ENCODE assay signal across 1 cellular context in the genomic region with DNA sequence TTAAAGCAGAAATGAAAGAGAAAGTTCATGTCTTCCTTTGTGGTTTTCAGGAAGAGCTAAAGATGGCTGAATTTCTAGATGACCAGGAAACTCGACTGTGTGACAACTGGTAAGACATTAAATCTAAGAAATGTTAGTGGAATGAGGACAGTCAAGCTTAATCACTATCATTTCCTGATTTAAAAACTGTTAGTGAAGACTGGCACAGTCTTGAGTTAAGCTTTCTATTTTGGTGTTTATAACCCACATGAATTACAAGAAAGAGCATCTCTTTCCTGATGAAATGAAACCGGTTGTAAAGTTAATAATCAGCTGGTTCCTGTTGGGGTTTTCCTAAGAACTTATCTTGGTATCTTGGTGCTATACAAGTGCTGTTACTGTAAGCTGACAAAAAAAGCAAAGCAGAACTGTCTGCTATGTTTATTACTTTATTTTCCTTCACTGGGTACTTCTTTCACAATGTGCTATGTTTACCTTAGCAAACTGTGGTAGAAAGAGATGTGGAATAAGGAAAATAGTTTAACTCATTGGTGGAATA.
TF ChIP-seq lines count a peak whose summit lies in the region.

No MANE protein-coding gene starts in this region.

TF ChIP-seq in GM12878, 131 proteins besides CTCF, POLR2A, EP300 and RAD21 (continued from another document and continues in another):
- TF ChIP-seq, protein P1, sequence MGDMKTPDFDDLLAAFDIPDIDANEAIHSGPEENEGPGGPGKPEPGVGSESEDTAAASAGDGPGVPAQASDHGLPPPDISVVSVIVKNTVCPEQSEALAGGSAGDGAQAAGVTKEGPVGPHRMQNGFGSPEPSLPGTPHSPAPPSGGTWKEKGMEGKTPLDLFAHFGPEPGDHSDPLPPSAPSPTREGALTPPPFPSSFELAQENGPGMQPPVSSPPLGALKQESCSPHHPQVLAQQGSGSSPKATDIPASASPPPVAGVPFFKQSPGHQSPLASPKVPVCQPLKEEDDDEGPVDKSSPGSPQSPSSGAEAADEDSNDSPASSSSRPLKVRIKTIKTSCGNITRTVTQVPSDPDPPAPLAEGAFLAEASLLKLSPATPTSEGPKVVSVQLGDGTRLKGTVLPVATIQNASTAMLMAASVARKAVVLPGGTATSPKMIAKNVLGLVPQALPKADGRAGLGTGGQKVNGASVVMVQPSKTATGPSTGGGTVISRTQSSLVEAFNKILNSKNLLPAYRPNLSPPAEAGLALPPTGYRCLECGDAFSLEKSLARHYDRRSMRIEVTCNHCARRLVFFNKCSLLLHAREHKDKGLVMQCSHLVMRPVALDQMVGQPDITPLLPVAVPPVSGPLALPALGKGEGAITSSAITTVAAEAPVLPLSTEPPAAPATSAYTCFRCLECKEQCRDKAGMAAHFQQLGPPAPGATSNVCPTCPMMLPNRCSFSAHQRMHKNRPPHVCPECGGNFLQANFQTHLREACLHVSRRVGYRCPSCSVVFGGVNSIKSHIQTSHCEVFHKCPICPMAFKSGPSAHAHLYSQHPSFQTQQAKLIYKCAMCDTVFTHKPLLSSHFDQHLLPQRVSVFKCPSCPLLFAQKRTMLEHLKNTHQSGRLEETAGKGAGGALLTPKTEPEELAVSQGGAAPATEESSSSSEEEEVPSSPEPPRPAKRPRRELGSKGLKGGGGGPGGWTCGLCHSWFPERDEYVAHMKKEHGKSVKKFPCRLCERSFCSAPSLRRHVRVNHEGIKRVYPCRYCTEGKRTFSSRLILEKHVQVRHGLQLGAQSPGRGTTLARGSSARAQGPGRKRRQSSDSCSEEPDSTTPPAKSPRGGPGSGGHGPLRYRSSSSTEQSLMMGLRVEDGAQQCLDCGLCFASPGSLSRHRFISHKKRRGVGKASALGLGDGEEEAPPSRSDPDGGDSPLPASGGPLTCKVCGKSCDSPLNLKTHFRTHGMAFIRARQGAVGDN (IDR thresholded peaks at IDR 0.05): no peak
- TF ChIP-seq, protein P2, sequence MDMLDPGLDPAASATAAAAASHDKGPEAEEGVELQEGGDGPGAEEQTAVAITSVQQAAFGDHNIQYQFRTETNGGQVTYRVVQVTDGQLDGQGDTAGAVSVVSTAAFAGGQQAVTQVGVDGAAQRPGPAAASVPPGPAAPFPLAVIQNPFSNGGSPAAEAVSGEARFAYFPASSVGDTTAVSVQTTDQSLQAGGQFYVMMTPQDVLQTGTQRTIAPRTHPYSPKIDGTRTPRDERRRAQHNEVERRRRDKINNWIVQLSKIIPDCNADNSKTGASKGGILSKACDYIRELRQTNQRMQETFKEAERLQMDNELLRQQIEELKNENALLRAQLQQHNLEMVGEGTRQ (IDR thresholded peaks at IDR 0.05; ENCODE audit: borderline replicate concordance, low read depth, low read length): no peak
- TF ChIP-seq NBN (IDR thresholded peaks at IDR 0.05) (0 out of 2 replicates have a peak, but pooled peaks have one; percentile 36), LARP7 (IDR thresholded peaks at IDR 0.05) (no peak), FOXK2 (IDR thresholded peaks at IDR 0.05) (no peak), YY1 (IDR thresholded peaks at IDR 0.05; ENCODE audit: low read depth, low read length) (peak; percentile 40; the same call in 1 of the 2 replicates), TBL1XR1 (IDR thresholded peaks at IDR 0.05; ENCODE audit: low read depth, low read length) (0 out of 2 replicates have a peak, but pooled peaks have one; percentile 51), NFIC (IDR thresholded peaks at IDR 0.05; ENCODE audit: low read depth, low read length) (peak; percentile 73), NR2F1 (conservative IDR thresholded peaks at IDR 0.05) (no peak), CBX5 (IDR thresholded peaks at IDR 0.05; ENCODE audit: low read depth) (no peak), SMARCA5 (IDR thresholded peaks at IDR 0.05) (0 out of 2 replicates have a peak, but pooled peaks have one; percentile 24), ETV6 (conservative IDR thresholded peaks at IDR 0.05 in 1 of 2, IDR thresholded peaks at IDR 0.05 in 1 of 2; ENCODE audit: borderline replicate concordance in 1 of 2, low read depth in 1 of 2) (peak in 1 of 2 experiments; percentile 79; a peak in 2 of 4 replicates), PML (IDR thresholded peaks at IDR 0.05; ENCODE audit: low read length) (0 out of 2 replicates have a peak, but pooled peaks have one; percentile 28), BRCA1 (IDR thresholded peaks at IDR 0.05; ENCODE audit: low read depth, low read length) (no peak), BCL11A (IDR thresholded peaks at IDR 0.05; ENCODE audit: low read depth, low read length) (no peak), TCF12 (IDR thresholded peaks at IDR 0.05; ENCODE audit: low read depth, low read length) (no peak), EED (IDR thresholded peaks at IDR 0.05; ENCODE audit: low read depth) (0 out of 2 replicates have a peak, but pooled peaks have one; percentile 30), POLR2AphosphoS5 (IDR thresholded peaks at IDR 0.05; ENCODE audit: low read length) (no peak), STAT3 (IDR thresholded peaks at IDR 0.05; ENCODE audit: low read depth, low read length) (peak; percentile 92; the same call in 1 of the 2 replicates), RUNX3 (IDR thresholded peaks at IDR 0.05; ENCODE audit: low read length) (peak; percentile 88), RAD51 (IDR thresholded peaks at IDR 0.05) (0 out of 2 replicates have a peak, but pooled peaks have one; percentile 15), ASH2L (IDR thresholded peaks at IDR 0.05; ENCODE audit: borderline replicate concordance, low read depth) (no peak), MEF2A (IDR thresholded peaks at IDR 0.05; ENCODE audit: insufficient read depth, low read depth, low read length) (0 out of 2 replicates have a peak, but pooled peaks have one; percentile 43), EZH2 (IDR thresholded peaks at IDR 0.05; ENCODE audit: borderline replicate concordance, control insufficient read depth, low read depth, low read length) (no peak), SUZ12 (IDR thresholded peaks at IDR 0.05; ENCODE audit: unreplicated experiment) (no peak), MXI1 (IDR thresholded peaks at IDR 0.05; ENCODE audit: low read depth, low read length) (peak; percentile 25; the same call in 1 of the 2 replicates), SREBF2 (IDR thresholded peaks at IDR 0.05; ENCODE audit: low read length) (no peak), SMAD5 (IDR thresholded peaks at IDR 0.05; ENCODE audit: low read depth) (no peak), ZNF384 (IDR thresholded peaks at IDR 0.05; ENCODE audit: borderline replicate concordance, low read depth, low read length) (no peak)
- TF ChIP-seq, protein P3, sequence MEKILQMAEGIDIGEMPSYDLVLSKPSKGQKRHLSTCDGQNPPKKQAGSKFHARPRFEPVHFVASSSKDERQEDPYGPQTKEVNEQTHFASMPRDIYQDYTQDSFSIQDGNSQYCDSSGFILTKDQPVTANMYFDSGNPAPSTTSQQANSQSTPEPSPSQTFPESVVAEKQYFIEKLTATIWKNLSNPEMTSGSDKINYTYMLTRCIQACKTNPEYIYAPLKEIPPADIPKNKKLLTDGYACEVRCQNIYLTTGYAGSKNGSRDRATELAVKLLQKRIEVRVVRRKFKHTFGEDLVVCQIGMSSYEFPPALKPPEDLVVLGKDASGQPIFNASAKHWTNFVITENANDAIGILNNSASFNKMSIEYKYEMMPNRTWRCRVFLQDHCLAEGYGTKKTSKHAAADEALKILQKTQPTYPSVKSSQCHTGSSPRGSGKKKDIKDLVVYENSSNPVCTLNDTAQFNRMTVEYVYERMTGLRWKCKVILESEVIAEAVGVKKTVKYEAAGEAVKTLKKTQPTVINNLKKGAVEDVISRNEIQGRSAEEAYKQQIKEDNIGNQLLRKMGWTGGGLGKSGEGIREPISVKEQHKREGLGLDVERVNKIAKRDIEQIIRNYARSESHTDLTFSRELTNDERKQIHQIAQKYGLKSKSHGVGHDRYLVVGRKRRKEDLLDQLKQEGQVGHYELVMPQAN (conservative IDR thresholded peaks at IDR 0.05): peak; percentile 64
- TF ChIP-seq, protein P4, sequence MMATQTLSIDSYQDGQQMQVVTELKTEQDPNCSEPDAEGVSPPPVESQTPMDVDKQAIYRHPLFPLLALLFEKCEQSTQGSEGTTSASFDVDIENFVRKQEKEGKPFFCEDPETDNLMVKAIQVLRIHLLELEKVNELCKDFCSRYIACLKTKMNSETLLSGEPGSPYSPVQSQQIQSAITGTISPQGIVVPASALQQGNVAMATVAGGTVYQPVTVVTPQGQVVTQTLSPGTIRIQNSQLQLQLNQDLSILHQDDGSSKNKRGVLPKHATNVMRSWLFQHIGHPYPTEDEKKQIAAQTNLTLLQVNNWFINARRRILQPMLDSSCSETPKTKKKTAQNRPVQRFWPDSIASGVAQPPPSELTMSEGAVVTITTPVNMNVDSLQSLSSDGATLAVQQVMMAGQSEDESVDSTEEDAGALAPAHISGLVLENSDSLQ (IDR thresholded peaks at IDR 0.05): peak; percentile 20; the same call in 1 of the 2 replicates
- TF ChIP-seq, protein P5, sequence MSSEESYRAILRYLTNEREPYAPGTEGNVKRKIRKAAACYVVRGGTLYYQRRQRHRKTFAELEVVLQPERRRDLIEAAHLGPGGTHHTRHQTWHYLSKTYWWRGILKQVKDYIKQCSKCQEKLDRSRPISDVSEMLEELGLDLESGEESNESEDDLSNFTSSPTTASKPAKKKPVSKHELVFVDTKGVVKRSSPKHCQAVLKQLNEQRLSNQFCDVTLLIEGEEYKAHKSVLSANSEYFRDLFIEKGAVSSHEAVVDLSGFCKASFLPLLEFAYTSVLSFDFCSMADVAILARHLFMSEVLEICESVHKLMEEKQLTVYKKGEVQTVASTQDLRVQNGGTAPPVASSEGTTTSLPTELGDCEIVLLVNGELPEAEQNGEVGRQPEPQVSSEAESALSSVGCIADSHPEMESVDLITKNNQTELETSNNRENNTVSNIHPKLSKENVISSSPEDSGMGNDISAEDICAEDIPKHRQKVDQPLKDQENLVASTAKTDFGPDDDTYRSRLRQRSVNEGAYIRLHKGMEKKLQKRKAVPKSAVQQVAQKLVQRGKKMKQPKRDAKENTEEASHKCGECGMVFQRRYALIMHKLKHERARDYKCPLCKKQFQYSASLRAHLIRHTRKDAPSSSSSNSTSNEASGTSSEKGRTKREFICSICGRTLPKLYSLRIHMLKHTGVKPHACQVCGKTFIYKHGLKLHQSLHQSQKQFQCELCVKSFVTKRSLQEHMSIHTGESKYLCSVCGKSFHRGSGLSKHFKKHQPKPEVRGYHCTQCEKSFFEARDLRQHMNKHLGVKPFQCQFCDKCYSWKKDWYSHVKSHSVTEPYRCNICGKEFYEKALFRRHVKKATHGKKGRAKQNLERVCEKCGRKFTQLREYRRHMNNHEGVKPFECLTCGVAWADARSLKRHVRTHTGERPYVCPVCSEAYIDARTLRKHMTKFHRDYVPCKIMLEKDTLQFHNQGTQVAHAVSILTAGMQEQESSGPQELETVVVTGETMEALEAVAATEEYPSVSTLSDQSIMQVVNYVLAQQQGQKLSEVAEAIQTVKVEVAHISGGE (CRISPR knock-in tag; IDR thresholded peaks at IDR 0.05): no peak
- TF ChIP-seq, protein P6, sequence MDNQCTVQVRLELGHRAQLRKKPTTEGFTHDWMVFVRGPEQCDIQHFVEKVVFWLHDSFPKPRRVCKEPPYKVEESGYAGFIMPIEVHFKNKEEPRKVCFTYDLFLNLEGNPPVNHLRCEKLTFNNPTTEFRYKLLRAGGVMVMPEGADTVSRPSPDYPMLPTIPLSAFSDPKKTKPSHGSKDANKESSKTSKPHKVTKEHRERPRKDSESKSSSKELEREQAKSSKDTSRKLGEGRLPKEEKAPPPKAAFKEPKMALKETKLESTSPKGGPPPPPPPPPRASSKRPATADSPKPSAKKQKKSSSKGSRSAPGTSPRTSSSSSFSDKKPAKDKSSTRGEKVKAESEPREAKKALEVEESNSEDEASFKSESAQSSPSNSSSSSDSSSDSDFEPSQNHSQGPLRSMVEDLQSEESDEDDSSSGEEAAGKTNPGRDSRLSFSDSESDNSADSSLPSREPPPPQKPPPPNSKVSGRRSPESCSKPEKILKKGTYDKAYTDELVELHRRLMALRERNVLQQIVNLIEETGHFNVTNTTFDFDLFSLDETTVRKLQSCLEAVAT (IDR thresholded peaks at IDR 0.05): peak; percentile 46; the same call in 1 of the 2 replicates
- TF ChIP-seq, protein P7, sequence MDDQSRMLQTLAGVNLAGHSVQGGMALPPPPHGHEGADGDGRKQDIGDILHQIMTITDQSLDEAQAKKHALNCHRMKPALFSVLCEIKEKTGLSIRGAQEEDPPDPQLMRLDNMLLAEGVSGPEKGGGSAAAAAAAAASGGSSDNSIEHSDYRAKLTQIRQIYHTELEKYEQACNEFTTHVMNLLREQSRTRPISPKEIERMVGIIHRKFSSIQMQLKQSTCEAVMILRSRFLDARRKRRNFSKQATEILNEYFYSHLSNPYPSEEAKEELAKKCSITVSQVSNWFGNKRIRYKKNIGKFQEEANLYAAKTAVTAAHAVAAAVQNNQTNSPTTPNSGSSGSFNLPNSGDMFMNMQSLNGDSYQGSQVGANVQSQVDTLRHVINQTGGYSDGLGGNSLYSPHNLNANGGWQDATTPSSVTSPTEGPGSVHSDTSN (IDR thresholded peaks at IDR 0.05; ENCODE audit: insufficient replicate concordance, low read depth, low read length): peak; percentile 22
- TF ChIP-seq, protein P8, sequence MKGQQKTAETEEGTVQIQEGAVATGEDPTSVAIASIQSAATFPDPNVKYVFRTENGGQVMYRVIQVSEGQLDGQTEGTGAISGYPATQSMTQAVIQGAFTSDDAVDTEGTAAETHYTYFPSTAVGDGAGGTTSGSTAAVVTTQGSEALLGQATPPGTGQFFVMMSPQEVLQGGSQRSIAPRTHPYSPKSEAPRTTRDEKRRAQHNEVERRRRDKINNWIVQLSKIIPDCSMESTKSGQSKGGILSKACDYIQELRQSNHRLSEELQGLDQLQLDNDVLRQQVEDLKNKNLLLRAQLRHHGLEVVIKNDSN (IDR thresholded peaks at IDR 0.05; ENCODE audit: borderline replicate concordance, extremely low read length, insufficient read depth, low read depth, low read length): no peak
- TF ChIP-seq, protein P9, sequence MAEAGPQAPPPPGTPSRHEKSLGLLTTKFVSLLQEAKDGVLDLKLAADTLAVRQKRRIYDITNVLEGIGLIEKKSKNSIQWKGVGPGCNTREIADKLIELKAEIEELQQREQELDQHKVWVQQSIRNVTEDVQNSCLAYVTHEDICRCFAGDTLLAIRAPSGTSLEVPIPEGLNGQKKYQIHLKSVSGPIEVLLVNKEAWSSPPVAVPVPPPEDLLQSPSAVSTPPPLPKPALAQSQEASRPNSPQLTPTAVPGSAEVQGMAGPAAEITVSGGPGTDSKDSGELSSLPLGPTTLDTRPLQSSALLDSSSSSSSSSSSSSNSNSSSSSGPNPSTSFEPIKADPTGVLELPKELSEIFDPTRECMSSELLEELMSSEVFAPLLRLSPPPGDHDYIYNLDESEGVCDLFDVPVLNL (IDR thresholded peaks at IDR 0.05; ENCODE audit: low read depth, low read length): no peak
- TF ChIP-seq, protein P10, sequence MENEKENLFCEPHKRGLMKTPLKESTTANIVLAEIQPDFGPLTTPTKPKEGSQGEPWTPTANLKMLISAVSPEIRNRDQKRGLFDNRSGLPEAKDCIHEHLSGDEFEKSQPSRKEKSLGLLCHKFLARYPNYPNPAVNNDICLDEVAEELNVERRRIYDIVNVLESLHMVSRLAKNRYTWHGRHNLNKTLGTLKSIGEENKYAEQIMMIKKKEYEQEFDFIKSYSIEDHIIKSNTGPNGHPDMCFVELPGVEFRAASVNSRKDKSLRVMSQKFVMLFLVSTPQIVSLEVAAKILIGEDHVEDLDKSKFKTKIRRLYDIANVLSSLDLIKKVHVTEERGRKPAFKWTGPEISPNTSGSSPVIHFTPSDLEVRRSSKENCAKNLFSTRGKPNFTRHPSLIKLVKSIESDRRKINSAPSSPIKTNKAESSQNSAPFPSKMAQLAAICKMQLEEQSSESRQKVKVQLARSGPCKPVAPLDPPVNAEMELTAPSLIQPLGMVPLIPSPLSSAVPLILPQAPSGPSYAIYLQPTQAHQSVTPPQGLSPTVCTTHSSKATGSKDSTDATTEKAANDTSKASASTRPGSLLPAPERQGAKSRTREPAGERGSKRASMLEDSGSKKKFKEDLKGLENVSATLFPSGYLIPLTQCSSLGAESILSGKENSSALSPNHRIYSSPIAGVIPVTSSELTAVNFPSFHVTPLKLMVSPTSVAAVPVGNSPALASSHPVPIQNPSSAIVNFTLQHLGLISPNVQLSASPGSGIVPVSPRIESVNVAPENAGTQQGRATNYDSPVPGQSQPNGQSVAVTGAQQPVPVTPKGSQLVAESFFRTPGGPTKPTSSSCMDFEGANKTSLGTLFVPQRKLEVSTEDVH (IDR thresholded peaks at IDR 0.05; ENCODE audit: low read depth, partially characterized antibody): no peak
